1 cellular context compared by ENCODE assay signal in the genomic region with DNA sequence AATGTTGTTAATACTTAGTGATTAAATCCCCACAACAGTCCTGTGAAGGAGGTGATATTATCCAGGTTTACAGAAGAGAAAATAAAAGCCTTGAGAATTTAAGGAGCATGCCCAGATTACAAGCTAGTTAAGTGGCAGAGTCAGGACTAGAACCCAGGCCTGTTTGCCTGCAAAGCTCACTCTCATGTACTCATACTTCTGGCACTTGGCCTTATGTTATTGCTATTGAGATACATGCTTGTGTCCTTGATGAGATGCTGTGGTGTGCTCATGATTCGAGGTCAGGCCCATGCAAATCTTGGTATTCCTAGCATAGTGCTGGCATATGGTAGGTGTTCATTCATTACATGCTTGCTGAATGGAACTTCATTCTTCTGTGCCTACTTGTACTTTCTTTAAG.
TF ChIP-seq lines count a peak whose summit lies in the region.

No MANE protein-coding gene starts in this region.

TF ChIP-seq in H1, 55 proteins besides CTCF, POLR2A, EP300 and RAD21:
- TF ChIP-seq POLR2AphosphoS5 (IDR thresholded peaks at IDR 0.05; ENCODE audit: low read depth, low read length) (0 out of 2 replicates have a peak, but pooled peaks have one; percentile 30), SP2 (IDR thresholded peaks at IDR 0.05; ENCODE audit: low read length) (no peak), SP4 (IDR thresholded peaks at IDR 0.05; ENCODE audit: low read length) (no peak), SIX5 (IDR thresholded peaks at IDR 0.05; ENCODE audit: low read depth, low read length) (no peak)
- TF ChIP-seq, protein P1, sequence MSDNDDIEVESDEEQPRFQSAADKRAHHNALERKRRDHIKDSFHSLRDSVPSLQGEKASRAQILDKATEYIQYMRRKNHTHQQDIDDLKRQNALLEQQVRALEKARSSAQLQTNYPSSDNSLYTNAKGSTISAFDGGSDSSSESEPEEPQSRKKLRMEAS (IDR thresholded peaks at IDR 0.05), result no peak
TF ChIP-seq in H1: peak in this region for 1.
